ENCODE assay signal across 2 cellular contexts in the genomic region with DNA sequence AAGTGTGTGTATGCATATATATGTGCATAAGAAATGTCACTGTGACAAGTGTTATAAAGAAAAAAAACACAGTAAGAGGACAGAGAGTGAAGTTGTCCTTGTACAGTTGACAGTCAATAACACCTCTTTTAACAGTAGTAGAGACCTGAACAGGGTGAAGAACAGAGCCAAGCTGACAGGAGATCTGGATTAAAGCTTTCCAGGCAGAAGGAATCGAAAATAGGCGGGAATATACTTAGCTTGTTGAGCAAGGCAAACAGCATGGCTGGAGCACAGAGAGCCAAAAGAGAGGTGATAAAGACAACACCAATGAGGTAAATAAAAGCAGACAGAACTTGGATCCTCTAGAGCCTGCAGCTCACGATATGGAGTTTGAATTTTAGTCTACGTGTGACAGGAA.
TF ChIP-seq lines count a peak whose summit lies in the region.

No MANE protein-coding gene starts in this region.

TF ChIP-seq in HEK293, 187 proteins besides CTCF, POLR2A, EP300 and RAD21:
- no peak for TF ChIP-seq SCRT1 (tag by site-specific recombination; IDR thresholded peaks at IDR 0.05; ENCODE audit: borderline replicate concordance)
- TF ChIP-seq, protein P1, sequence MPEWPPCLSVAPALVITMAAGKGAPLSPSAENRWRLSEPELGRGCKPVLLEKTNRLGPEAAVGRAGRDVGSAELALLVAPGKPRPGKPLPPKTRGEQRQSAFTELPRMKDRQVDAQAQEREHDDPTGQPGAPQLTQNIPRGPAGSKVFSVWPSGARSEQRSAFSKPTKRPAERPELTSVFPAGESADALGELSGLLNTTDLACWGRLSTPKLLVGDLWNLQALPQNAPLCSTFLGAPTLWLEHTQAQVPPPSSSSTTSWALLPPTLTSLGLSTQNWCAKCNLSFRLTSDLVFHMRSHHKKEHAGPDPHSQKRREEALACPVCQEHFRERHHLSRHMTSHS (tag by site-specific recombination; IDR thresholded peaks at IDR 0.05): no peak
- no peak for TF ChIP-seq ZNF335 (tag by site-specific recombination; conservative IDR thresholded peaks at IDR 0.05)
- TF ChIP-seq ZFP41 (tag by site-specific recombination; IDR thresholded peaks at IDR 0.05; ENCODE audit: borderline replicate concordance): no peak
- TF ChIP-seq SP7 (tag by site-specific recombination; IDR thresholded peaks at IDR 0.05): no peak
- peak; percentile 95 for TF ChIP-seq ZBTB17 (tag by site-specific recombination; IDR thresholded peaks at IDR 0.05)
- no peak for TF ChIP-seq ZNF366 (tag by site-specific recombination; conservative IDR thresholded peaks at IDR 0.05)

TF ChIP-seq in HepG2, 621 proteins besides CTCF, POLR2A, EP300 and RAD21:
- TF ChIP-seq, protein P2, sequence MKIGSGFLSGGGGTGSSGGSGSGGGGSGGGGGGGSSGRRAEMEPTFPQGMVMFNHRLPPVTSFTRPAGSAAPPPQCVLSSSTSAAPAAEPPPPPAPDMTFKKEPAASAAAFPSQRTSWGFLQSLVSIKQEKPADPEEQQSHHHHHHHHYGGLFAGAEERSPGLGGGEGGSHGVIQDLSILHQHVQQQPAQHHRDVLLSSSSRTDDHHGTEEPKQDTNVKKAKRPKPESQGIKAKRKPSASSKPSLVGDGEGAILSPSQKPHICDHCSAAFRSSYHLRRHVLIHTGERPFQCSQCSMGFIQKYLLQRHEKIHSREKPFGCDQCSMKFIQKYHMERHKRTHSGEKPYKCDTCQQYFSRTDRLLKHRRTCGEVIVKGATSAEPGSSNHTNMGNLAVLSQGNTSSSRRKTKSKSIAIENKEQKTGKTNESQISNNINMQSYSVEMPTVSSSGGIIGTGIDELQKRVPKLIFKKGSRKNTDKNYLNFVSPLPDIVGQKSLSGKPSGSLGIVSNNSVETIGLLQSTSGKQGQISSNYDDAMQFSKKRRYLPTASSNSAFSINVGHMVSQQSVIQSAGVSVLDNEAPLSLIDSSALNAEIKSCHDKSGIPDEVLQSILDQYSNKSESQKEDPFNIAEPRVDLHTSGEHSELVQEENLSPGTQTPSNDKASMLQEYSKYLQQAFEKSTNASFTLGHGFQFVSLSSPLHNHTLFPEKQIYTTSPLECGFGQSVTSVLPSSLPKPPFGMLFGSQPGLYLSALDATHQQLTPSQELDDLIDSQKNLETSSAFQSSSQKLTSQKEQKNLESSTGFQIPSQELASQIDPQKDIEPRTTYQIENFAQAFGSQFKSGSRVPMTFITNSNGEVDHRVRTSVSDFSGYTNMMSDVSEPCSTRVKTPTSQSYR (CRISPR knock-in tag; IDR thresholded peaks at IDR 0.05; ENCODE audit: borderline replicate concordance): no peak
